In the genomic region with DNA sequence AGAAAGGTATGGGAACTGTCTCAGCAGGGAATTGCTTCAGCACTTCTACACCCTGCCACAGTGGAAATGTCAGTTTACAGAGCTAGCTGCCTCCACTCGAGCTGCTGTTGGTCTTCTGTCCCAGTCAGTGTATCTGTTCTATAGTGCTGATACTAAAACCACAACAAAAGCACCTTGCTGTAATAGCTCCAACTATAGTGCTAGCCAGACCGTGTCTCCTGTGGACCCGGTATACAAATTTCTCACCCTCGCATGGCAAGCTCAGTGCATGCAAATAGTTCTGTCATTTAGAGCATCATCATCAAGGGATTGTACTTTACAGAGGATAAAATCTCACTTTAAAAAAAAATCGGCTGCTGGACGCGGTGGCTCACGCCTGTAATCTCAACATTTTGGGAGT, we compare ENCODE assay signal across 13 cellular contexts. TPM values are rescaled to one million over a fixed set of nuclear protein-coding genes. Genes with fewer than 3 reads are reported as not detected.
DNase-seq lines count a peak whose midpoint lies in the region; ATAC-seq, FAIRE-seq and TF ChIP-seq lines count a peak whose summit lies in the region.
"Had no signal": no experiment of that assay in that cellular context is flagged by ENCODE, and none has a peak within 500 bp of the region (broad histone marks: within the 10 kb centered on the region; RNA-seq: fewer than 3 reads in every experiment).

No MANE protein-coding gene starts in this region.

- RAD21 ChIA-PET in GM12878 (lab: Charles Lee; ENCODE audit: unreplicated experiment): interaction anchor here (0.8 to 3.4 kb wide), 12 partner anchors 16 to 381 kb away, joined by 3 to 29 read pairs (median 4); partner anchors contain the start of gene IQGAP2

- intact Hi-C loops in GM12878 (cut with micrococcal nuclease; ENCODE audit: unreplicated experiment): loop anchor here (2.0 to 5.0 kb wide), 3 partner anchors 36 to 191 kb away; partner anchors contain the start of gene IQGAP2

- peak overlapping the region; percentile 15; the same call in 1 of the 2 replicates for H3K27ac ChIP-seq in GM12878 (ENCODE audit: control insufficient read depth, insufficient read depth)
- H3K27ac ChIP-seq: cardiac muscle cell, psoas muscle had no signal

- ATAC-seq in GM18861 (IDR thresholded peaks at IDR 0.05; ENCODE audit: unreplicated experiment): peak; percentile 100
- ATAC-seq in GM21528 (IDR thresholded peaks at IDR 0.05; ENCODE audit: low FRiP score, unreplicated experiment): peak; percentile 95
- peak; percentile 99 for ATAC-seq in HG03103 (IDR thresholded peaks at IDR 0.05; ENCODE audit: low read depth, unreplicated experiment)
- peak; percentile 100 for ATAC-seq in GM12878
- ATAC-seq: psoas muscle had no signal

- no peaks in the 10 kb centered on the region for H3K36me3 ChIP-seq in GM12878 (ENCODE audit: control insufficient read depth in 2 of 2, insufficient read depth in 2 of 2, low read length in 1 of 2)
- H3K36me3 ChIP-seq: cardiac muscle cell had no signal

- no peak for TF ChIP-seq RAD21 in GM12878 (IDR thresholded peaks at IDR 0.05; ENCODE audit: insufficient read depth, low read depth, low read length)

- peak overlapping the region; percentile 80 for H3K4me2 ChIP-seq in GM12878 (ENCODE audit: control insufficient read depth, insufficient read depth)

- no peak for TF ChIP-seq POLR2A in GM12878 (IDR thresholded peaks at IDR 0.05; ENCODE audit: low read depth, low read length)

- no peaks in the 10 kb centered on the region for H3K27me3 ChIP-seq in GM12878 (replicated peaks in 1 of 2; ENCODE audit: control insufficient read depth in 2 of 2, insufficient read depth in 2 of 2, low read length in 1 of 2)
- H3K27me3 ChIP-seq: cardiac muscle cell had no signal

- no peak overlapping the region for H3K27ac Mint-ChIP-seq in mesothelial cell of epicardium
- H3K27ac Mint-ChIP-seq: T-helper 1 cell treated with Interleukin-12 subunit alpha and Interleukin-12 subunit beta and Interleukin-4 antibody, amounts not matched to agents 30 μg/mL and 1 μg/mL, for 36 hours had no signal

- H3K9ac ChIP-seq in GM12878 (ENCODE audit: control insufficient read depth, insufficient read depth, low read length): no peak overlapping the region

- no peaks in the 10 kb centered on the region for H3K9me3 ChIP-seq in GM12878 (replicated peaks; ENCODE audit: control insufficient read depth, insufficient read depth, low read length)
- H3K9me3 ChIP-seq: psoas muscle had no signal

- H3K27me3 Mint-ChIP-seq in mesothelial cell of epicardium (ENCODE audit: low read depth): no peaks in the 10 kb centered on the region

- CTCF ChIA-PET in GM12878 (lab: Yijun Ruan, JAX): interaction anchor here (0.6 to 3.2 kb wide), 13 partner anchors 9 to 289 kb away, joined by 3 to 20 read pairs (median 4); no protein-coding TSS in a partner anchor

- H3K4me3 Mint-ChIP-seq in mesothelial cell of epicardium: no peak overlapping the region
- H3K4me3 Mint-ChIP-seq: T-helper 1 cell treated with Interleukin-12 subunit alpha and Interleukin-12 subunit beta and Interleukin-4 antibody, amounts not matched to agents 30 μg/mL and 1 μg/mL, for 36 hours had no signal

- H3K36me3 Mint-ChIP-seq in mesothelial cell of epicardium: no peaks in the 10 kb centered on the region

- BruUV-seq in GM12878 (replicated peaks; lab: Mats Ljungman, UMichigan): no TSS peak

- FAIRE-seq in GM12878 (lab: Jason Lieb, UNC): peak; percentile 95

- WGBS in GM12878 (ENCODE audit: insufficient coverage, insufficient replicate concordance, low lambda C conversion rate, missing lambda C conversion rate): 0% methylated on average over 8 of the region's 8 CpGs

- in situ Hi-C loops in GM12878 (cut with MboI): no loop called here

- H4K20me1 ChIP-seq in GM12878 (ENCODE audit: control insufficient read depth, insufficient read depth): no peaks in the 10 kb centered on the region

- H3K79me2 ChIP-seq in GM12878 (ENCODE audit: control insufficient read depth, insufficient read depth, low read length): no peaks in the 10 kb centered on the region

- H3K4me3 ChIP-seq in GM12878: no peak overlapping the region; the same call in 1 of the 2 replicates
- H3K4me3 ChIP-seq: cardiac muscle cell, psoas muscle had no signal

- no peaks in the 10 kb centered on the region for H3K9me3 Mint-ChIP-seq in mesothelial cell of epicardium
- H3K9me3 Mint-ChIP-seq: T-helper 1 cell treated with Interleukin-12 subunit alpha and Interleukin-12 subunit beta and Interleukin-4 antibody, amounts not matched to agents 30 μg/mL and 1 μg/mL, for 36 hours had no signal

- SMC1A ChIA-PET in GM12878 (lab: Charles Lee; ENCODE audit: uncharacterized antibody, unreplicated experiment): interaction anchor here (0.6 to 4.9 kb wide), 12 partner anchors 16 to 232 kb away, joined by 3 to 38 read pairs (median 4); partner anchors contain the start of gene IQGAP2

- H3K4me1 ChIP-seq in GM12878 (ENCODE audit: control insufficient read depth, insufficient read depth, low read length): peaks cover 10% of the 10 kb centered on the region
- H3K4me1 ChIP-seq: psoas muscle had no signal

- POLR2A ChIA-PET in GM12878 (lab: Charles Lee): interaction anchor here (0.5 to 1.4 kb wide), 3 partner anchors 22 to 544 kb away, joined by 3 to 7 read pairs (median 4); no protein-coding TSS in a partner anchor

- no peak for TF ChIP-seq CTCF in GM12878 (IDR thresholded peaks at IDR 0.05 in 2 of 3, conservative IDR thresholded peaks at IDR 0.05 in 1 of 3; ENCODE audit: control insufficient read depth in 2 of 3, extremely low read depth in 1 of 3, insufficient read depth in 1 of 3, low read depth in 3 of 3, low read length in 3 of 3)
- no peak for TF ChIP-seq CTCF in mesothelial cell of epicardium (IDR thresholded peaks at IDR 0.05; ENCODE audit: unreplicated experiment)

- DNase-seq in GM12878 (ENCODE audit: low read depth, low spot score): peak; percentile 87
- DNase-seq in mesothelial cell of epicardium (ENCODE audit: low spot score in 2 of 2, unreplicated experiment in 2 of 2): no peak
- no peak for DNase-seq in activated effector memory CD4-positive, alpha-beta T cell treated with anti-CD3 and anti-CD28 coated beads, Interleukin-2, amount 50 U/mL, for 16 hours
- no peak for DNase-seq in NCI-H1930 (lab: John Stamatoyannopoulos, UW)
- no peak for DNase-seq in activated CD4-positive, alpha-beta T cell treated with anti-CD3 and anti-CD28 coated beads, Interleukin-2, amount 50 U/mL, for 4 hours
- DNase-seq: HCEC 1CT, MV-4-11, psoas muscle had no signal

- no peak overlapping the region; the same call in 1 of the 2 replicates for H2AFZ ChIP-seq in GM12878 (ENCODE audit: control insufficient read depth, low read depth, low read length)

- peak; percentile 38 to 61; a peak in 2 of 4 replicates for TF ChIP-seq EP300 in GM12878 (IDR thresholded peaks at IDR 0.05; ENCODE audit: borderline replicate concordance in 1 of 2, control insufficient read depth in 1 of 2, low read depth in 2 of 2, low read length in 2 of 2)

- H3K4me1 Mint-ChIP-seq in mesothelial cell of epicardium: peaks cover 3% of the 10 kb centered on the region

TF ChIP-seq in GM12878, 131 proteins besides CTCF, POLR2A, EP300 and RAD21 (continues in another document):
- 0 out of 4 replicates have a peak, but pooled peaks of 1 of the 2 experiments have one; percentile 10 for TF ChIP-seq BHLHE40 (IDR thresholded peaks at IDR 0.05; ENCODE audit: borderline replicate concordance in 1 of 2, low read depth in 2 of 2, low read length in 1 of 2)
- TF ChIP-seq, protein P1, sequence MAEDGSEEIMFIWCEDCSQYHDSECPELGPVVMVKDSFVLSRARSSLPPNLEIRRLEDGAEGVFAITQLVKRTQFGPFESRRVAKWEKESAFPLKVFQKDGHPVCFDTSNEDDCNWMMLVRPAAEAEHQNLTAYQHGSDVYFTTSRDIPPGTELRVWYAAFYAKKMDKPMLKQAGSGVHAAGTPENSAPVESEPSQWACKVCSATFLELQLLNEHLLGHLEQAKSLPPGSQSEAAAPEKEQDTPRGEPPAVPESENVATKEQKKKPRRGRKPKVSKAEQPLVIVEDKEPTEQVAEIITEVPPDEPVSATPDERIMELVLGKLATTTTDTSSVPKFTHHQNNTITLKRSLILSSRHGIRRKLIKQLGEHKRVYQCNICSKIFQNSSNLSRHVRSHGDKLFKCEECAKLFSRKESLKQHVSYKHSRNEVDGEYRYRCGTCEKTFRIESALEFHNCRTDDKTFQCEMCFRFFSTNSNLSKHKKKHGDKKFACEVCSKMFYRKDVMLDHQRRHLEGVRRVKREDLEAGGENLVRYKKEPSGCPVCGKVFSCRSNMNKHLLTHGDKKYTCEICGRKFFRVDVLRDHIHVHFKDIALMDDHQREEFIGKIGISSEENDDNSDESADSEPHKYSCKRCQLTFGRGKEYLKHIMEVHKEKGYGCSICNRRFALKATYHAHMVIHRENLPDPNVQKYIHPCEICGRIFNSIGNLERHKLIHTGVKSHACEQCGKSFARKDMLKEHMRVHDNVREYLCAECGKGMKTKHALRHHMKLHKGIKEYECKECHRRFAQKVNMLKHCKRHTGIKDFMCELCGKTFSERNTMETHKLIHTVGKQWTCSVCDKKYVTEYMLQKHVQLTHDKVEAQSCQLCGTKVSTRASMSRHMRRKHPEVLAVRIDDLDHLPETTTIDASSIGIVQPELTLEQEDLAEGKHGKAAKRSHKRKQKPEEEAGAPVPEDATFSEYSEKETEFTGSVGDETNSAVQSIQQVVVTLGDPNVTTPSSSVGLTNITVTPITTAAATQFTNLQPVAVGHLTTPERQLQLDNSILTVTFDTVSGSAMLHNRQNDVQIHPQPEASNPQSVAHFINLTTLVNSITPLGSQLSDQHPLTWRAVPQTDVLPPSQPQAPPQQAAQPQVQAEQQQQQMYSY (CRISPR knock-in tag; IDR thresholded peaks at IDR 0.05): no peak

RNA-seq across cellular contexts. Expression of gene IQGAP2, which starts 51.5 kb away (rescaled TPM):
- 115 and 127 TPM in 2 replicates for total RNA-seq in GM12878 (2013; cell fraction: nucleolus; rRNA removed)
- 23.6 and 29.4 TPM in 2 replicates for total RNA-seq in GM12878 (2014; rRNA removed)
- total RNA-seq in GM12878 (2014; rRNA removed; fragmentation: Illumina TruSeq; extraction: Trizol): 41.4 and 41.9 TPM in 2 replicates
- 26.9 and 28.2 TPM in 2 replicates for total RNA-seq in GM12878 (2021)
- polyA plus RNA-seq in GM12878 (2011; ENCODE audit: low read depth): 11.2 TPM
- 28.8 and 41.4 TPM in 2 replicates for polyA plus RNA-seq in GM12878 (2011; rRNA removed)
- polyA plus RNA-seq in GM12878 (2011; cell fraction: cytosol; rRNA removed): 13.8 and 17.3 TPM in 2 replicates
- polyA plus RNA-seq in GM12878 (2011; cell fraction: nucleus; rRNA removed): 23.5 and 24.0 TPM in 2 replicates
- polyA plus RNA-seq in GM12878 (2012): 16.7 and 20.3 TPM in 2 replicates
- 41.4 and 50.8 TPM in 2 replicates for polyA plus RNA-seq in GM12878 (2014; fragmentation: Illumina TruSeq; extraction: Trizol)
- polyA plus RNA-seq in GM12878 (2014; fragmentation: Nextera tagmentation; extraction: Ambion mirVana): 10 to 100 TPM; 17.7 to 17.9 TPM
- polyA plus RNA-seq in GM12878 (2014; rRNA removed): 17.5 and 17.9 TPM in 2 replicates
- 10 to 100 TPM; 14.5 to 20.1 TPM for polyA plus RNA-seq in GM12878 (2016; fragmentation: Nextera tagmentation; extraction: Ambion mirVana)
- 35.3 and 36.6 TPM in 2 replicates for polyA minus RNA-seq in GM12878 (2011; rRNA and poly(A)+ RNA removed)
- 16.3 and 23.2 TPM in 2 replicates for polyA minus RNA-seq in GM12878 (2011; cell fraction: cytosol; rRNA and poly(A)+ RNA removed)
- 19.8 and 27.7 TPM in 2 replicates for polyA minus RNA-seq in GM12878 (2011; cell fraction: nucleus; rRNA and poly(A)+ RNA removed)
- total RNA-seq in mesothelial cell of epicardium: 13.9 to 16.0 TPM (median 15.2 TPM) in 3 replicates
